16 cellular contexts compared by ENCODE assay signal in the genomic region with DNA sequence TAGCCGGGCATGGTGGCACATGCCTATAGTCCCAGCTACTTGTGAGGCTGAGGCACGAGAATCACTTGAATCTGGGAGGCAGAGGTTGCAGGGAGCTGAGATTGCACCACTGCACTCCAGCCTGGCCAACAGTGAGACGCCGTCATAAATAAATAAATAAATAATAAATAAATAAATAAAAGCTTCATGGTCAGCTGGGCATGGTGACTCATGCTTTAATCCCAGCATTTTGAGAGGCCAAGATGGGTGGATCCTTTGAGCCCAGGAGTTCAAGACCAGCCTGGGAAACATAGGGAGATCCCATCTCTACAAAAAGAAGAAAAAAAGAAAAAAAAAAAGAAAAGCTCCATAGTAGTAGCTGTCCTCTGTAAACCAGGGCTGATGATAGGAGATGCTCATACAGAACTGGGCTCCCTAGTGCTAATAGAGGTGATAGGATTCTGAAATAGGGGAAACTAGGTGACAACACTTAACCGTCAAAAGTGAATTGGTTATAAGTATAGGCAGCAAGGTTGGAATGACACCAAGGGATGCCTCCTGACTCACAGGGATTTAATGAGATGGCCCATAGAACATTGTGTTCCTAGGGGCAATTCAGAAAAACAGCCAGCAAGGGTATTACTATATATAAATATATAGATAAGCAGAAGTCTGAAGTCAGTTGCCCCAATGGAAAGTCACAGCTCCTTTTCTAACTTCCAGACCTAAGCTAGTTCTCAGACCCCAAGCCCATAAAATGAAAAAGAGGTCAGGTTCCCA.
"Had no signal": no experiment of that assay in that cellular context is flagged by ENCODE, and none has a peak within 500 bp of the region (broad histone marks: within the 10 kb centered on the region; RNA-seq: fewer than 3 reads in every experiment).

No MANE protein-coding gene starts in this region.

- H3K27ac ChIP-seq: ascending aorta, cardiac muscle cell, colonic mucosa, neutrophil, right lobe of liver, upper lobe of left lung had no signal

- H3K9me3 ChIP-seq: ascending aorta, colonic mucosa, neutrophil, right lobe of liver, upper lobe of left lung had no signal

- H3K4me1 ChIP-seq: ascending aorta, colonic mucosa, right lobe of liver had no signal

- H3K27me3 ChIP-seq: ascending aorta, cardiac muscle cell, colonic mucosa, neutrophil, right lobe of liver, upper lobe of left lung had no signal

- ATAC-seq: activated CD8-positive, alpha-beta T cell treated with anti-CD3 and anti-CD28 coated beads for 36 hours; activated T-cell treated with anti-CD3 and anti-CD28 coated beads, Interleukin-2, amount 50 U/mL, for 72 hours; naive thymus-derived CD4-positive, alpha-beta T cell; right lobe of liver had no signal

- H3K4me3 ChIP-seq: ascending aorta, cardiac muscle cell, colonic mucosa, lung, right lobe of liver, upper lobe of left lung had no signal

- DNase-seq: activated CD4-positive, alpha-beta T cell treated with anti-CD3 and anti-CD28 coated beads for 4 hours; activated CD8-positive, alpha-beta memory T cell treated with anti-CD3 and anti-CD28 coated beads, Interleukin-2, amount 50 U/mL, for 4 hours; activated CD8-positive, alpha-beta T cell treated with anti-CD3 and anti-CD28 coated beads for 36 hours; activated naive CD4-positive, alpha-beta T cell; activated T-cell treated with anti-CD3 and anti-CD28 coated beads, Interleukin-2, amount 50 U/mL, for 72 hours; colonic mucosa; hippocampal formation; naive thymus-derived CD4-positive, alpha-beta T cell; right lobe of liver; stimulated activated CD4-positive, alpha-beta T cell treated with anti-CD3 and anti-CD28 coated beads, Interleukin-12 subunit alpha, Interleukin-12 subunit beta, amount 100 ng/mL, for 4 hours; stimulated activated naive CD4-positive, alpha-beta T cell; upper lobe of left lung had no signal

- H3K36me3 ChIP-seq: colonic mucosa, neutrophil, right lobe of liver, upper lobe of left lung had no signal
